19 cellular contexts compared by ENCODE assay signal in genomic region chr16:2331932-2332267, GRCh38. TPM values are rescaled to one million over a fixed set of nuclear protein-coding genes. Genes with fewer than 3 reads are reported as not detected.
"Had no signal": no experiment of that assay in that cellular context is flagged by ENCODE, and none has a peak within 500 bp of the region (broad histone marks: within the 10 kb centered on the region; RNA-seq: fewer than 3 reads in every experiment).

No MANE protein-coding gene starts in this region.

- H3K36me3 ChIP-seq: MG63, SJSA1 had no signal

- H3K4me1 ChIP-seq: SJSA1 had no signal

- DNase-seq: KBM-7, MG63, NCI-H1092, NCI-H1105 treated with DMSO at 0.1 percent for 48 hours, NCI-H1417 treated with DMSO at 0.1 percent for 48 hours, NCI-H146, NCI-H1694 treated with DMSO at 0.1 percent for 48 hours, NCI-H1930, NCI-H2081, NCI-H2107, NCI-H2227 treated with DMSO at 0.1 percent for 48 hours, NCI-H524, NCI-H526 treated with DMSO at 0.1 percent for 48 hours, NCI-H774, Right ventricle myocardium superior, RPMI8226, SIG-M5 had no signal

- H3K9me3 ChIP-seq: MG63, SJSA1 had no signal

- H3K27ac ChIP-seq: SJSA1, SK-N-MC had no signal

- H3K4me3 ChIP-seq: MG63, SJSA1, SK-N-MC had no signal

RNA-seq across cellular contexts. Expression of gene ABCA3, which starts 8.6 kb away (rescaled TPM):
- total RNA-seq: SJSA1 had no signal
